ENCODE assay signal across 1 cellular context in genomic region chr17:79841369-79842135, GRCh38.
TF ChIP-seq lines count a peak whose summit lies in the region.

No MANE protein-coding gene starts in this region.

TF ChIP-seq in H1, 55 proteins besides CTCF, POLR2A, EP300 and RAD21 (continued from another document):
- TF ChIP-seq ATF2 (IDR thresholded peaks at IDR 0.05; ENCODE audit: low read length), result no peak
- TF ChIP-seq CBX8 (IDR thresholded peaks at IDR 0.05; ENCODE audit: borderline replicate concordance, low read depth, low read length), result peak; percentile 21; the same call in 1 of the 2 replicates
- TF ChIP-seq EGR1 (IDR thresholded peaks at IDR 0.05; ENCODE audit: borderline replicate concordance, low read depth, low read length), result no peak
- no peak for TF ChIP-seq SIX5 (IDR thresholded peaks at IDR 0.05; ENCODE audit: low read depth, low read length)
- TF ChIP-seq GABPA (IDR thresholded peaks at IDR 0.05; ENCODE audit: borderline replicate concordance, insufficient read depth, low read length), result no peak
- TF ChIP-seq JUND (IDR thresholded peaks at IDR 0.05; ENCODE audit: low read length), result no peak
- TF ChIP-seq CTBP2 (IDR thresholded peaks at IDR 0.05; ENCODE audit: borderline replicate concordance, insufficient read depth, insufficient read length, low read length), result no peak
- TF ChIP-seq HDAC6 (IDR thresholded peaks at IDR 0.05; ENCODE audit: low read depth, low read length), result no peak
- TF ChIP-seq SAP30 (IDR thresholded peaks at IDR 0.05; ENCODE audit: insufficient read depth, insufficient replicate concordance, low read length), result no peak
- TF ChIP-seq, protein P1, sequence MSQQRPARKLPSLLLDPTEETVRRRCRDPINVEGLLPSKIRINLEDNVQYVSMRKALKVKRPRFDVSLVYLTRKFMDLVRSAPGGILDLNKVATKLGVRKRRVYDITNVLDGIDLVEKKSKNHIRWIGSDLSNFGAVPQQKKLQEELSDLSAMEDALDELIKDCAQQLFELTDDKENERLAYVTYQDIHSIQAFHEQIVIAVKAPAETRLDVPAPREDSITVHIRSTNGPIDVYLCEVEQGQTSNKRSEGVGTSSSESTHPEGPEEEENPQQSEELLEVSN (IDR thresholded peaks at IDR 0.05), result no peak
- no peak for TF ChIP-seq TAF7 (optimal IDR thresholded peaks at IDR 0.05; ENCODE audit: borderline replicate concordance, low read depth, low read length)
- no peak for TF ChIP-seq ZNF274 (IDR thresholded peaks at IDR 0.05; ENCODE audit: borderline replicate concordance, extremely low read depth, low read length)
- TF ChIP-seq, protein P2, sequence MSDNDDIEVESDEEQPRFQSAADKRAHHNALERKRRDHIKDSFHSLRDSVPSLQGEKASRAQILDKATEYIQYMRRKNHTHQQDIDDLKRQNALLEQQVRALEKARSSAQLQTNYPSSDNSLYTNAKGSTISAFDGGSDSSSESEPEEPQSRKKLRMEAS (IDR thresholded peaks at IDR 0.05), result no peak
- no peak for TF ChIP-seq SP1 (IDR thresholded peaks at IDR 0.05; ENCODE audit: low read depth, low read length)
- TF ChIP-seq BRCA1 (IDR thresholded peaks at IDR 0.05; ENCODE audit: low read depth, low read length), result no peak
- TF ChIP-seq, protein P3, sequence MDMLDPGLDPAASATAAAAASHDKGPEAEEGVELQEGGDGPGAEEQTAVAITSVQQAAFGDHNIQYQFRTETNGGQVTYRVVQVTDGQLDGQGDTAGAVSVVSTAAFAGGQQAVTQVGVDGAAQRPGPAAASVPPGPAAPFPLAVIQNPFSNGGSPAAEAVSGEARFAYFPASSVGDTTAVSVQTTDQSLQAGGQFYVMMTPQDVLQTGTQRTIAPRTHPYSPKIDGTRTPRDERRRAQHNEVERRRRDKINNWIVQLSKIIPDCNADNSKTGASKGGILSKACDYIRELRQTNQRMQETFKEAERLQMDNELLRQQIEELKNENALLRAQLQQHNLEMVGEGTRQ (IDR thresholded peaks at IDR 0.05; ENCODE audit: low read length), result no peak
- TF ChIP-seq RNF2 (IDR thresholded peaks at IDR 0.05; ENCODE audit: borderline replicate concordance, low read depth, low read length, missing control alignments, poor library complexity, severe bottlenecking), result peak; percentile 56
- TF ChIP-seq SUZ12 (IDR thresholded peaks at IDR 0.05; ENCODE audit: low read length), result peak; percentile 84
- no peak for TF ChIP-seq KDM4A (IDR thresholded peaks at IDR 0.05; ENCODE audit: low read depth, low read length, severe bottlenecking)
